8 cellular contexts compared by ENCODE assay signal in genomic region chr12:113221181-113221996, GRCh38. TPM values are rescaled to one million over a fixed set of nuclear protein-coding genes. Genes with fewer than 3 reads are reported as not detected.
DNase-seq lines count a peak whose midpoint lies in the region; ATAC-seq, FAIRE-seq and TF ChIP-seq lines count a peak whose summit lies in the region.

TPCN1 (plus strand) TSS chr12:113221464; CDS start chr12:113226853, 5,389 bp downstream.

- peak within 1 kb of the TSS; percentile 71 for H3K27ac ChIP-seq in keratinocyte (ENCODE audit: control insufficient read depth, insufficient read depth, low read length)

- peak; percentile 83 for FAIRE-seq in keratinocyte (lab: Jason Lieb, UNC)

- peak within 1 kb of the TSS; percentile 79 for H3K4me3 ChIP-seq in AG09309 (ENCODE audit: control insufficient read depth, low read depth, low read length)
- H3K4me3 ChIP-seq in keratinocyte (ENCODE audit: control insufficient read depth in 2 of 3, extremely low read depth in 1 of 3, insufficient read depth in 2 of 3, low read depth in 1 of 3, low read length in 3 of 3): peak within 1 kb of the TSS; percentile 62 to 87 (median 86)

- H2AFZ ChIP-seq in keratinocyte (ENCODE audit: control insufficient read depth, low read length): peak within 1 kb of the TSS; percentile 99

- H3K36me3 ChIP-seq in keratinocyte (ENCODE audit: control insufficient read depth in 2 of 2, extremely low read depth in 1 of 2, insufficient read depth in 2 of 2, low read length in 2 of 2): no peaks in the 10 kb centered on the region

- peaks cover 22% of the 10 kb centered on the region for H3K4me1 ChIP-seq in keratinocyte (ENCODE audit: control insufficient read depth, extremely low read depth, insufficient read depth, low read length)

- H4K20me1 ChIP-seq in keratinocyte (ENCODE audit: control insufficient read depth, extremely low read depth, insufficient read depth, low read length): no peaks in the 10 kb centered on the region

- dilution Hi-C loops in keratinocyte (cut with MboI; ENCODE audit: extremely low pct_ligation_motif_present, low sequenced_read_pairs): no loop called here

- H3K9ac ChIP-seq in keratinocyte (ENCODE audit: control insufficient read depth, extremely low read depth, insufficient read depth, low read length): peak within 1 kb of the TSS; percentile 88

- peaks cover 6% of the 10 kb centered on the region for H3K79me2 ChIP-seq in keratinocyte (ENCODE audit: control insufficient read depth, insufficient read depth, low read length)

- ATAC-seq in GM19025 (IDR thresholded peaks at IDR 0.05; ENCODE audit: low read depth, unreplicated experiment) (peak; percentile 91), HG03354 (IDR thresholded peaks at IDR 0.05; ENCODE audit: poor library complexity, severe bottlenecking, unreplicated experiment) (peak; percentile 90)
- peak; percentile 93 to 95 for ATAC-seq in activated CD4-positive, CD25-positive, alpha-beta regulatory T cell treated with anti-CD3 and anti-CD28 coated beads, Interleukin-2, amount 50 U/mL, for 24 hours

- DNase-seq in AG09309 (ENCODE audit: low read depth) (peak; percentile 100), NCI-H446 treated with DMSO at 0.1 percent for 48 hours (lab: John Stamatoyannopoulos, UW) (peak; percentile 100), cerebellar cortex (ENCODE audit: low spot score) (peak; percentile 100), keratinocyte (ENCODE audit: low read depth, low spot score) (peak; percentile 99)
- peak; percentile 97 for DNase-seq in stimulated activated CD4-positive, alpha-beta T cell treated with anti-CD3 and anti-CD28 coated beads, Interleukin-15, amount 100 ng/mL, for 1 hour (ENCODE audit: low read depth in 1 of 2, low spot score in 1 of 2)

- H3K27me3 ChIP-seq in keratinocyte (ENCODE audit: control insufficient read depth, extremely low read depth, insufficient read depth, low read length): no peaks in the 10 kb centered on the region

- peaks cover 3% of the 10 kb centered on the region for H3K9me1 ChIP-seq in keratinocyte (ENCODE audit: control insufficient read depth, extremely low read depth, insufficient read depth, low read length)

- no peak for TF ChIP-seq CTCF in AG09309 (IDR thresholded peaks at IDR 0.05; ENCODE audit: control insufficient read depth, insufficient read depth, low read depth, low read length, missing control alignments)
- TF ChIP-seq CTCF in keratinocyte (optimal IDR thresholded peaks at IDR 0.05 in 1 of 3, IDR thresholded peaks at IDR 0.05 in 1 of 3, conservative IDR thresholded peaks at IDR 0.05 in 1 of 3; ENCODE audit: extremely low read depth in 1 of 3, insufficient read depth in 2 of 3, low read length in 3 of 3): no peak

- H3K9me3 ChIP-seq in keratinocyte (ENCODE audit: control insufficient read depth, low read depth, low read length): no peaks in the 10 kb centered on the region

- peak within 1 kb of the TSS; percentile 96 for H3K4me2 ChIP-seq in keratinocyte (ENCODE audit: control insufficient read depth, extremely low read depth, insufficient read depth, low read depth, low read length)

RNA-seq across cellular contexts. Expression of gene TPCN1, which starts in this region (rescaled TPM):
- polyA plus RNA-seq in keratinocyte: 6.8 to 13.9 TPM (median 8.0 TPM) in 3 replicates
- 5.1 TPM for polyA plus RNA-seq in keratinocyte (2011; ENCODE audit: low read depth)
- 4.0 and 5.0 TPM in 2 replicates for polyA plus RNA-seq in keratinocyte (2011; cell fraction: cytosol; rRNA removed)
- polyA plus RNA-seq in keratinocyte (2011; cell fraction: nucleus; rRNA removed): 33.9 and 38.8 TPM in 2 replicates
- polyA plus RNA-seq in keratinocyte (2012; ENCODE audit: low replicate concordance): 11.8 and 13.3 TPM in 2 replicates
- polyA minus RNA-seq in keratinocyte: 11.1 to 34.4 TPM (median 17.2 TPM) in 3 replicates
- polyA minus RNA-seq in keratinocyte (2011; cell fraction: cytosol; rRNA and poly(A)+ RNA removed): 12.3 TPM
- 28.4 and 32.3 TPM in 2 replicates for polyA minus RNA-seq in keratinocyte (2011; cell fraction: nucleus; rRNA and poly(A)+ RNA removed)

Comparison
In these comparisons a context has a peak if more than half of its experiments do, and no peak if none do; other contexts are left out.
1. Peak in every context shown above with its lines: DNase-seq, ATAC-seq, H3K4me3 ChIP-seq and H3K27ac ChIP-seq.